Comparison of ENCODE assay signal across 8 cellular contexts in genomic region chr1:36322786-36323635, GRCh38. TPM values are rescaled to one million over a fixed set of nuclear protein-coding genes. Genes with fewer than 3 reads are reported as not detected.
DNase-seq lines count a peak whose midpoint lies in the region; ATAC-seq and TF ChIP-seq lines count a peak whose summit lies in the region.

No MANE protein-coding gene starts in this region.

- peak overlapping the region; percentile 60 for H3K9ac ChIP-seq in DND-41 (ENCODE audit: low read depth, low read length)
- peak overlapping the region; percentile 94 for H3K9ac ChIP-seq in fibroblast of lung (ENCODE audit: insufficient read depth, low read length)

- H3K9me3 ChIP-seq in DND-41 (ENCODE audit: insufficient read depth, low read length, severe bottlenecking) (no peaks in the 10 kb centered on the region), fibroblast of lung (ENCODE audit: control insufficient read depth, insufficient read depth, low read depth, low read length) (no peaks in the 10 kb centered on the region)

- peaks cover 46% of the 10 kb centered on the region for H3K4me1 Mint-ChIP-seq in activated CD4-positive, alpha-beta memory T cell treated with anti-CD3 and anti-CD28 coated beads, Interleukin-2, amount 10 ng/mL, durations not matched to agents 7 days and 5 days
- peaks cover 6 to 35% of the 10 kb centered on the region in 2 donors for H3K4me1 Mint-ChIP-seq in natural killer cell

- H3K9me3 Mint-ChIP-seq in activated CD4-positive, alpha-beta memory T cell treated with anti-CD3 and anti-CD28 coated beads, Interleukin-2, amount 10 ng/mL, durations not matched to agents 7 days and 5 days = no peaks in the 10 kb centered on the region
- no peaks in the 10 kb centered on the region for H3K9me3 Mint-ChIP-seq in natural killer cell

- H3K27ac ChIP-seq in DND-41 (ENCODE audit: low read length) = no peak overlapping the region
- peak overlapping the region; percentile 96 for H3K27ac ChIP-seq in fibroblast of lung (ENCODE audit: insufficient read depth, low read length)

- H3K4me1 ChIP-seq in DND-41 (ENCODE audit: insufficient read depth, low read length) (peaks cover 16% of the 10 kb centered on the region), fibroblast of lung (ENCODE audit: control insufficient read depth, extremely low read depth, insufficient read depth, low read length) (peaks cover 28% of the 10 kb centered on the region)

- peak overlapping the region; percentile 71; the same call in 1 of the 2 replicates for H2AFZ ChIP-seq in DND-41 (ENCODE audit: low read depth, low read length)
- no peak overlapping the region for H2AFZ ChIP-seq in fibroblast of lung (ENCODE audit: low read length)

- H3K27me3 Mint-ChIP-seq in activated CD4-positive, alpha-beta memory T cell treated with anti-CD3 and anti-CD28 coated beads, Interleukin-2, amount 10 ng/mL, durations not matched to agents 7 days and 5 days = peaks cover 7% of the 10 kb centered on the region
- peaks cover 0 to 7% of the 10 kb centered on the region in 2 donors for H3K27me3 Mint-ChIP-seq in natural killer cell (ENCODE audit: low read depth in 2 of 2)

- H3K79me2 ChIP-seq in DND-41 (ENCODE audit: insufficient read depth, low read length) = no peaks in the 10 kb centered on the region
- peaks cover 18% of the 10 kb centered on the region for H3K79me2 ChIP-seq in fibroblast of lung (ENCODE audit: control insufficient read depth, insufficient read depth, low read length)

- TF ChIP-seq CTCF in DND-41 (IDR thresholded peaks at IDR 0.05; ENCODE audit: borderline replicate concordance, extremely low read depth, low read length, poor library complexity, severe bottlenecking) = no peak
- TF ChIP-seq CTCF in fibroblast of lung (conservative IDR thresholded peaks at IDR 0.05 in 1 of 2, IDR thresholded peaks at IDR 0.05 in 1 of 2; ENCODE audit: low read depth in 1 of 2, low read length in 2 of 2) = no peak
- no peak for TF ChIP-seq CTCF in natural killer cell (IDR thresholded peaks at IDR 0.05)

- POLR2A ChIA-PET in activated CD4-positive, alpha-beta memory T cell treated with anti-CD3 and anti-CD28 coated beads, Interleukin-2, amount 10 ng/mL, durations not matched to agents 7 days and 5 days (lab: Charles Lee) = interaction anchor here (0.6 to 4.6 kb wide), 13 partner anchors 10 to 227 kb away, joined by 3 to 32 read pairs (median 4); partner anchors contain the start of genes SH3D21, STK40, THRAP3 and TRAPPC3

- peak overlapping the region; percentile 24 to 53; a peak in 3 of 4 replicates for H3K4me3 ChIP-seq in DND-41 (ENCODE audit: low read depth in 1 of 2, low read length in 2 of 2)
- H3K4me3 ChIP-seq in fibroblast of lung (replicated peaks in 1 of 4; ENCODE audit: control extremely low read depth in 1 of 4, insufficient read depth in 1 of 4, low read depth in 3 of 4, low read length in 4 of 4) = peak overlapping the region; percentile 59 to 94 (median 87)

- peak; percentile 55 for ATAC-seq in DND-41 (ENCODE audit: insufficient read depth, low read depth)
- peak; percentile 16 for ATAC-seq in HG03196 (IDR thresholded peaks at IDR 0.05; ENCODE audit: unreplicated experiment)
- peak; percentile 59 to 67 (median 59) for ATAC-seq in natural killer cell
- no peak for ATAC-seq in GM19395 (IDR thresholded peaks at IDR 0.05; ENCODE audit: unreplicated experiment)
- no peak for ATAC-seq in HG03521 (IDR thresholded peaks at IDR 0.05; ENCODE audit: unreplicated experiment)

- H4K20me1 ChIP-seq in DND-41 (ENCODE audit: insufficient read depth, low read length) (0 out of 2 replicates have a peak, but pooled peaks cover 2% of the 10 kb centered on the region), fibroblast of lung (ENCODE audit: control insufficient read depth, extremely low read depth, insufficient read depth, low read length) (no peaks in the 10 kb centered on the region)

- DNase-seq in DND-41 (peak; percentile 27), fibroblast of lung (ENCODE audit: low read depth in 2 of 2) (peak; percentile 54 to 69), natural killer cell (no peak), NCI-H2227 (lab: John Stamatoyannopoulos, UW; ENCODE audit: unreplicated experiment) (no peak)
- DNase-seq in activated CD4-positive, alpha-beta memory T cell treated with anti-CD3 and anti-CD28 coated beads, Interleukin-2, amount 10 ng/mL, durations not matched to agents 7 days and 5 days = peak; percentile 59

- no peaks in the 10 kb centered on the region for H3K36me3 ChIP-seq in DND-41 (ENCODE audit: insufficient read depth, low read length)
- peaks cover 10% of the 10 kb centered on the region for H3K36me3 ChIP-seq in fibroblast of lung (ENCODE audit: control insufficient read depth, insufficient read depth, low read length)

- H3K36me3 Mint-ChIP-seq in activated CD4-positive, alpha-beta memory T cell treated with anti-CD3 and anti-CD28 coated beads, Interleukin-2, amount 10 ng/mL, durations not matched to agents 7 days and 5 days (ENCODE audit: low read depth) = peaks cover 3% of the 10 kb centered on the region
- no peaks in the 10 kb centered on the region for H3K36me3 Mint-ChIP-seq in natural killer cell

- intact Hi-C loops in natural killer cell (cut with micrococcal nuclease) = loop anchor here (5.0 kb wide), 1 partner anchor 44 kb away; no protein-coding TSS in a partner anchor

- CTCF ChIA-PET in activated CD4-positive, alpha-beta memory T cell treated with anti-CD3 and anti-CD28 coated beads, Interleukin-2, amount 10 ng/mL, durations not matched to agents 7 days and 5 days (lab: Charles Lee) = interaction anchor here (0.5 to 2.8 kb wide), 7 partner anchors 15 to 174 kb away, joined by 3 to 9 read pairs (median 4); partner anchors contain the start of genes SH3D21, THRAP3 and TRAPPC3

- H3K27me3 ChIP-seq in DND-41 (ENCODE audit: insufficient read depth, low read length, poor library complexity) (no peaks in the 10 kb centered on the region), fibroblast of lung (ENCODE audit: control insufficient read depth, insufficient read depth, low read length) (no peaks in the 10 kb centered on the region)

- H3K4me2 ChIP-seq in DND-41 (ENCODE audit: insufficient read depth, low read length) (peak overlapping the region; percentile 68), fibroblast of lung (ENCODE audit: extremely low read depth, insufficient read depth, low read length) (peak overlapping the region; percentile 95)

- peak overlapping the region; percentile 70 for H3K4me3 Mint-ChIP-seq in activated CD4-positive, alpha-beta memory T cell treated with anti-CD3 and anti-CD28 coated beads, Interleukin-2, amount 10 ng/mL, durations not matched to agents 7 days and 5 days
- peak overlapping the region; percentile 81 for H3K4me3 Mint-ChIP-seq in natural killer cell

- peak overlapping the region; percentile 54 for H3K27ac Mint-ChIP-seq in activated CD4-positive, alpha-beta memory T cell treated with anti-CD3 and anti-CD28 coated beads, Interleukin-2, amount 10 ng/mL, durations not matched to agents 7 days and 5 days
- H3K27ac Mint-ChIP-seq in natural killer cell = peak overlapping the region in 1 of 2 donors; percentile 73

RNA-seq across cellular contexts. Expression of gene EVA1B, which starts 0.4 kb away (rescaled TPM):
- 10 to 100 TPM; 25.5 to 28.7 TPM for total RNA-seq in activated CD4-positive, alpha-beta memory T cell treated with anti-CD3 and anti-CD28 coated beads, Interleukin-2, amount 10 ng/mL, durations not matched to agents 7 days and 5 days
- total RNA-seq in fibroblast of lung = 199 and 248 TPM in 2 replicates
- 22.7 and 27.1 TPM in 2 replicates for polyA plus RNA-seq in fibroblast of lung
- 104 and 144 TPM in 2 replicates for polyA plus RNA-seq in fibroblast of lung (2012)
- polyA minus RNA-seq in fibroblast of lung (ENCODE audit: low replicate concordance) = 8.9 and 15.9 TPM in 2 replicates
- 1 to 10 TPM; 4.0 to 8.0 (median 4.9) TPM for total RNA-seq in natural killer cell

RNA-seq across cellular contexts. Expression of gene SH3D21, which starts 16.8 kb away (rescaled TPM):
- total RNA-seq in activated CD4-positive, alpha-beta memory T cell treated with anti-CD3 and anti-CD28 coated beads, Interleukin-2, amount 10 ng/mL, durations not matched to agents 7 days and 5 days = 10 to 100 TPM; 18.9 to 19.3 TPM
- total RNA-seq in fibroblast of lung (2.8 and 3.3 TPM in 2 replicates), natural killer cell (1 to 10 TPM; 1.9 to 2.6 (median 2.5) TPM)
- polyA plus RNA-seq in fibroblast of lung = 1.1 and 1.9 TPM in 2 replicates
- 2.0 and 3.7 TPM in 2 replicates for polyA plus RNA-seq in fibroblast of lung (2012)
- 1.3 and 1.7 TPM in 2 replicates for polyA minus RNA-seq in fibroblast of lung (ENCODE audit: low replicate concordance)

Comparison
In these comparisons a context has a peak if more than half of its experiments do, and no peak if none do; other contexts are left out.
1. ATAC-seq: peak in DND-41 (single experiment), HG03196 (single experiment) and natural killer cell (3 of 3); none in GM19395 (single experiment) and HG03521 (single experiment).
2. DNase-seq: peak in DND-41 (single experiment), activated CD4-positive, alpha-beta memory T cell treated with anti-CD3 and anti-CD28 coated beads, Interleukin-2, amount 10 ng/mL, durations not matched to agents 7 days and 5 days (single experiment) and fibroblast of lung (2 of 2); none in natural killer cell (single experiment) and NCI-H2227 (single experiment).